10 cellular contexts compared by ENCODE assay signal in the genomic region with DNA sequence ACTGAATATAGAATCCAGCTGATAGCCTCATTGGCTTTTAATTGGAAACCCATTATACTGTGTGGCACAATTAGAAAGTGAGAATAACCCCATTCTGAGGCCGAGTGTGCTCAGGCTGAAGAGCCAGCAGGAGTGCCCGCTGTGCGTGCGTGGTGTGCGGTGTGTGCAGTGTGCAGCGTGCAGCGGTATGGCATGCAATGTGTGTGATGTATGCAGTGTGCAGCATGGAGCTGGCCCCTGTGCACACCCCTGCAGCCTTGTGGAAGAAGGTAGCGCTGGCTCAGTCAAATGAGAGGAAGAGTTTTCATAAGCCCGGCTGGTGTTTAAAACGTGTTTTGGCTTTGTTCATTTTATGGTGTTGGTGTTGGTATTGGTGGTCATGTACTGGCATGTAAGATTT. TPM values are rescaled to one million over a fixed set of nuclear protein-coding genes. Genes with fewer than 3 reads are reported as not detected.
DNase-seq lines count a peak whose midpoint lies in the region; ATAC-seq and TF ChIP-seq lines count a peak whose summit lies in the region.
"Had no signal": no experiment of that assay in that cellular context is flagged by ENCODE, and none has a peak within 500 bp of the region (broad histone marks: within the 10 kb centered on the region; RNA-seq: fewer than 3 reads in every experiment).

No MANE protein-coding gene starts in this region.

- ATAC-seq in activated naive CD8-positive, alpha-beta T cell treated with anti-CD3 and anti-CD28 coated beads, Interleukin-2, amount 10 ng/mL, durations not matched to agents 7 days and 5 days (ENCODE audit: low read depth) = peak; percentile 11
- peak; percentile 26 for ATAC-seq in left lung
- no peak for ATAC-seq in HG03196 (IDR thresholded peaks at IDR 0.05; ENCODE audit: unreplicated experiment)

- H3K27me3 Mint-ChIP-seq in activated naive CD8-positive, alpha-beta T cell treated with anti-CD3 and anti-CD28 coated beads, Interleukin-2, amount 10 ng/mL, durations not matched to agents 7 days and 5 days = no peaks in the 10 kb centered on the region
- no peaks in the 10 kb centered on the region for H3K27me3 Mint-ChIP-seq in activated naive CD8-positive, alpha-beta T cell treated with anti-CD3 and anti-CD28 coated beads for 36 hours
- H3K27me3 Mint-ChIP-seq: progenitor cell of endocrine pancreas had no signal

- H3K27ac Mint-ChIP-seq in activated naive CD8-positive, alpha-beta T cell treated with anti-CD3 and anti-CD28 coated beads, Interleukin-2, amount 10 ng/mL, durations not matched to agents 7 days and 5 days = no peak overlapping the region
- H3K27ac Mint-ChIP-seq in activated naive CD8-positive, alpha-beta T cell treated with anti-CD3 and anti-CD28 coated beads for 36 hours = no peak overlapping the region

- DNase-seq in activated naive CD8-positive, alpha-beta T cell treated with anti-CD3 and anti-CD28 coated beads, Interleukin-2, amount 10 ng/mL, durations not matched to agents 7 days and 5 days = no peak
- no peak for DNase-seq in activated naive CD8-positive, alpha-beta T cell treated with anti-CD3 and anti-CD28 coated beads for 36 hours
- DNase-seq in WERI-Rb-1 (no peak), left lung (no peak), SW480 (ENCODE audit: low spot score) (no peak), cerebellar nuclear complex (lab: John Stamatoyannopoulos, UW) (no peak)
- DNase-seq: NCI-H187 treated with DMSO at 0.1 percent for 48 hours had no signal

- peaks cover 10% of the 10 kb centered on the region for H3K36me3 Mint-ChIP-seq in activated naive CD8-positive, alpha-beta T cell treated with anti-CD3 and anti-CD28 coated beads, Interleukin-2, amount 10 ng/mL, durations not matched to agents 7 days and 5 days
- peaks cover 17% of the 10 kb centered on the region for H3K36me3 Mint-ChIP-seq in activated naive CD8-positive, alpha-beta T cell treated with anti-CD3 and anti-CD28 coated beads for 36 hours

- H3K9me3 Mint-ChIP-seq in activated naive CD8-positive, alpha-beta T cell treated with anti-CD3 and anti-CD28 coated beads, Interleukin-2, amount 10 ng/mL, durations not matched to agents 7 days and 5 days = no peaks in the 10 kb centered on the region
- H3K9me3 Mint-ChIP-seq in activated naive CD8-positive, alpha-beta T cell treated with anti-CD3 and anti-CD28 coated beads for 36 hours = no peaks in the 10 kb centered on the region

- H3K4me3 ChIP-seq in WERI-Rb-1 (ENCODE audit: low read depth, low read length) (no peak overlapping the region), left lung (no peak overlapping the region)

- POLR2A ChIA-PET in activated naive CD8-positive, alpha-beta T cell treated with anti-CD3 and anti-CD28 coated beads, Interleukin-2, amount 10 ng/mL, durations not matched to agents 7 days and 5 days (lab: Charles Lee) = no interaction called here

- peaks cover 5% of the 10 kb centered on the region for H3K4me1 Mint-ChIP-seq in activated naive CD8-positive, alpha-beta T cell treated with anti-CD3 and anti-CD28 coated beads, Interleukin-2, amount 10 ng/mL, durations not matched to agents 7 days and 5 days
- peaks cover 10% of the 10 kb centered on the region for H3K4me1 Mint-ChIP-seq in activated naive CD8-positive, alpha-beta T cell treated with anti-CD3 and anti-CD28 coated beads for 36 hours

- peaks cover 42% of the 10 kb centered on the region for H3K36me3 ChIP-seq in WERI-Rb-1
- H3K36me3 ChIP-seq in left lung = peaks cover 0 to 92% of the 10 kb centered on the region in 2 donors

- H3K4me1 ChIP-seq in left lung = peaks cover 0 to 3% of the 10 kb centered on the region in 2 donors

- no peak overlapping the region for H3K4me3 Mint-ChIP-seq in activated naive CD8-positive, alpha-beta T cell treated with anti-CD3 and anti-CD28 coated beads, Interleukin-2, amount 10 ng/mL, durations not matched to agents 7 days and 5 days
- H3K4me3 Mint-ChIP-seq in activated naive CD8-positive, alpha-beta T cell treated with anti-CD3 and anti-CD28 coated beads for 36 hours = no peak overlapping the region

- no peaks in the 10 kb centered on the region for H3K27me3 ChIP-seq in WERI-Rb-1 (ENCODE audit: insufficient read depth, low read depth, severe bottlenecking)
- no peaks in the 10 kb centered on the region for H3K27me3 ChIP-seq in left lung

- H3K27ac ChIP-seq in WERI-Rb-1 (0 out of 2 replicates have a peak overlapping the region, but pooled peaks have one; percentile 38), left lung (no peak overlapping the region), temporal lobe (ENCODE audit: low read depth, low read length) (peak overlapping the region; percentile 4)

- H3K9me3 ChIP-seq in WERI-Rb-1 (ENCODE audit: severe bottlenecking) = no peaks in the 10 kb centered on the region
- H3K9me3 ChIP-seq in left lung = no peaks in the 10 kb centered on the region

- no peak for TF ChIP-seq CTCF in WERI-Rb-1 (IDR thresholded peaks at IDR 0.05; ENCODE audit: low read depth, low read length)
- TF ChIP-seq CTCF in left lung (IDR thresholded peaks at IDR 0.05) = no peak

- intact Hi-C loops in left lung (cut with DNase I) = no loop called here

RNA-seq across cellular contexts. Expression of a gene that starts 22.9 kb away (rescaled TPM):
- total RNA-seq in activated naive CD8-positive, alpha-beta T cell treated with anti-CD3 and anti-CD28 coated beads, Interleukin-2, amount 10 ng/mL, durations not matched to agents 7 days and 5 days = 1 to 10 TPM; 4.3 to 4.4 TPM
- 1 to 10 TPM; 3.1 to 3.3 TPM for total RNA-seq in activated naive CD8-positive, alpha-beta T cell treated with anti-CD3 and anti-CD28 coated beads for 36 hours
- total RNA-seq in left lung (100 to 1,000 TPM; 129 to 272 TPM), temporal lobe (249 TPM)

RNA-seq across cellular contexts. Expression of a gene that starts 29.3 kb away (rescaled TPM):
- total RNA-seq in activated naive CD8-positive, alpha-beta T cell treated with anti-CD3 and anti-CD28 coated beads, Interleukin-2, amount 10 ng/mL, durations not matched to agents 7 days and 5 days = 1 to 10 TPM; 7.8 to 9.2 TPM
- 10 to 100 TPM; 20.6 to 22.1 TPM for total RNA-seq in activated naive CD8-positive, alpha-beta T cell treated with anti-CD3 and anti-CD28 coated beads for 36 hours
- total RNA-seq in left lung (10 to 100 TPM in 1 of 2 donors, 1 to 10 TPM in 1; 8.6 to 12.6 TPM), temporal lobe (4.7 TPM)

Comparison
In these comparisons a context has a peak if more than half of its experiments do, and no peak if none do; other contexts are left out.
1. H3K27ac ChIP-seq: peak in WERI-Rb-1 (single experiment) and temporal lobe (single experiment); none in left lung (0 of 2).
2. RNA of a gene that starts 22.9 kb away (total RNA-seq): 129 to 272 TPM in left lung and 249 TPM in temporal lobe (single experiment); 4.3 to 4.4 TPM in activated naive CD8-positive, alpha-beta T cell treated with anti-CD3 and anti-CD28 coated beads, Interleukin-2, amount 10 ng/mL, durations not matched to agents 7 days and 5 days and 3.1 to 3.3 TPM in activated naive CD8-positive, alpha-beta T cell treated with anti-CD3 and anti-CD28 coated beads for 36 hours; every median in the first group is over 10 times any median in the second.